In the genomic region with DNA sequence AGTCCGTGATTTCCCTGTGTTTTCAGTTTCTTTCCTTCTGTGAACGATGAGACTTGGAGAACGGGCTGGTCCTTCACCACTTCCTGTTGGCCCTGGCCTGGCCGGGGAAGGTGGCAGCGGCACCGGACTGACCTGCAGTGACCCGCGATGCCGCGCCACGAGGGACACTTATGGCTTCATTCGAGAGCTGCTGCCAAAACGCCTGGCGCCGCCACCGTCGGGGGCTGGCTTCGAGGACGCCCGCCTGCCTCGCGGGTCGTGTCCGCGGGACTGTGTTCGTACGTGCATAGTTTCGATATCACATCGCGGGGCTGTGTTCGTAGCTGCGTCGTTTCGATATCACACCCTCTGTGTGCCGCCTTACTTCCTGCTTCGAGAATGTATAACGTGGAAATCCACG, we compare ENCODE assay signal across 32 cellular contexts.
"Had no signal": no experiment of that assay in that cellular context is flagged by ENCODE, and none has a peak within 500 bp of the region (broad histone marks: within the 10 kb centered on the region; RNA-seq: fewer than 3 reads in every experiment).

No MANE protein-coding gene starts in this region.

- H3K27ac ChIP-seq: epithelial cell of prostate, ovary, sigmoid colon, stomach, thyroid gland, upper lobe of left lung, vagina had no signal

- ATAC-seq: activated CD8-positive, alpha-beta T cell treated with anti-CD3 and anti-CD28 coated beads for 36 hours; activated naive CD8-positive, alpha-beta T cell treated with anti-CD3 and anti-CD28 coated beads, Interleukin-2, amount 50 U/mL, for 24 hours; activated T-cell treated with anti-CD3 and anti-CD28 coated beads, Interleukin-2, amount 50 U/mL, for 4 hours; activated T-helper 17 cell treated with anti-CD3 and anti-CD28 coated beads, Interleukin-2, amount 50 U/mL, for 72 hours; left cardiac atrium; left ventricle myocardium superior; stimulated activated naive B cell treated with anti-CD40 and anti-IgM and Interleukin-4, amounts not matched to agents 10 μg/mL and 1 μg/mL and 100 μg/mL, for 72 hours had no signal

- H3K4me3 ChIP-seq: esophagus squamous epithelium, ovary, sigmoid colon, stomach, thyroid gland, upper lobe of left lung, vagina had no signal

- H3K4me1 ChIP-seq: sigmoid colon, thyroid gland had no signal

- H3K9me3 Mint-ChIP-seq: activated B cell treated with CpG ODN at 0.5 μM for 24 hours; activated CD8-positive, alpha-beta T cell treated with anti-CD3 and anti-CD28 coated beads for 36 hours; activated naive CD4-positive, alpha-beta T cell treated with anti-CD3 and anti-CD28 coated beads, Interleukin-2, amount 50 U/mL, for 24 hours; activated T-cell treated with anti-CD3 and anti-CD28 coated beads, Interleukin-2, amount 50 U/mL, for 4 hours; activated T-helper 17 cell treated with anti-CD3 and anti-CD28 coated beads, Interleukin-2, amount 50 U/mL, for 72 hours; central memory CD8-positive, alpha-beta T cell; naive B cell had no signal

- H3K27ac Mint-ChIP-seq: activated CD8-positive, alpha-beta T cell treated with anti-CD3 and anti-CD28 coated beads for 36 hours; mesothelial cell of epicardium; naive B cell; stimulated activated naive B cell treated with anti-CD40 and anti-IgM and Interleukin-4, amounts not matched to agents 10 μg/mL and 1 μg/mL and 100 μg/mL, for 72 hours had no signal

- H3K9me3 ChIP-seq: esophagus squamous epithelium, ovary, sigmoid colon, stomach, thyroid gland, upper lobe of left lung, vagina had no signal

- H3K27me3 Mint-ChIP-seq: activated B cell treated with CpG ODN at 0.5 μM for 24 hours; activated CD8-positive, alpha-beta T cell treated with anti-CD3 and anti-CD28 coated beads for 36 hours; activated naive CD4-positive, alpha-beta T cell treated with anti-CD3 and anti-CD28 coated beads, Interleukin-2, amount 50 U/mL, for 24 hours; activated naive CD8-positive, alpha-beta T cell treated with anti-CD3 and anti-CD28 coated beads, Interleukin-2, amount 50 U/mL, for 24 hours; activated T-helper 17 cell treated with anti-CD3 and anti-CD28 coated beads, Interleukin-2, amount 50 U/mL, for 72 hours; central memory CD8-positive, alpha-beta T cell; naive B cell; progenitor cell of endocrine pancreas; stimulated activated naive B cell treated with anti-CD40 and anti-IgM and Interleukin-4, amounts not matched to agents 10 μg/mL and 1 μg/mL and 100 μg/mL, for 72 hours had no signal

- DNase-seq: activated B cell treated with CpG ODN at 0.5 μM for 24 hours; activated CD4-positive, alpha-beta T cell treated with anti-CD3 and anti-CD28 coated beads, Interleukin-2, amount 50 U/mL, for 1 hour; activated CD8-positive, alpha-beta T cell treated with anti-CD3 and anti-CD28 coated beads for 36 hours; activated gamma-delta T cell treated with Interleukin-2 at 50 U/mL for 16 hours; activated naive CD8-positive, alpha-beta T cell treated with anti-CD3 and anti-CD28 coated beads, Interleukin-2, amount 50 U/mL, for 24 hours; activated T-cell treated with anti-CD3 and anti-CD28 coated beads, Interleukin-2, amount 50 U/mL, for 4 hours; amygdala; effector CD4-positive, alpha-beta T cell; esophagus squamous epithelium; foreskin melanocyte; left cardiac atrium; left ventricle myocardium superior; naive B cell; nephron progenitor cell; sigmoid colon; small intestine; stimulated activated CD4-positive, alpha-beta T cell treated with anti-CD3 and anti-CD28 coated beads, Interleukin-15, amount 100 ng/mL, for 24 hours; stimulated activated CD4-positive, alpha-beta T cell treated with anti-CD3 and anti-CD28 coated beads, Interleukin-2, amount 100 ng/mL, for 24 hours; stimulated activated naive B cell treated with anti-CD40 and anti-IgM and Interleukin-4, amounts not matched to agents 10 μg/mL and 1 μg/mL and 100 μg/mL, for 72 hours; stomach; thyroid gland had no signal

- H3K4me3 Mint-ChIP-seq: activated B cell treated with CpG ODN at 0.5 μM for 24 hours; activated CD8-positive, alpha-beta T cell treated with anti-CD3 and anti-CD28 coated beads for 36 hours; activated naive CD4-positive, alpha-beta T cell treated with anti-CD3 and anti-CD28 coated beads, Interleukin-2, amount 50 U/mL, for 24 hours; activated naive CD8-positive, alpha-beta T cell treated with anti-CD3 and anti-CD28 coated beads, Interleukin-2, amount 50 U/mL, for 24 hours; activated T-cell treated with anti-CD3 and anti-CD28 coated beads, Interleukin-2, amount 50 U/mL, for 4 hours; activated T-helper 17 cell treated with anti-CD3 and anti-CD28 coated beads, Interleukin-2, amount 50 U/mL, for 72 hours; central memory CD8-positive, alpha-beta T cell; mesothelial cell of epicardium; naive B cell; nephron progenitor cell; stimulated activated naive B cell treated with anti-CD40 and anti-IgM and Interleukin-4, amounts not matched to agents 10 μg/mL and 1 μg/mL and 100 μg/mL, for 72 hours had no signal

- H3K4me1 Mint-ChIP-seq: activated B cell treated with CpG ODN at 0.5 μM for 24 hours had no signal

- FAIRE-seq: colon, islet of Langerhans, small intestine had no signal

- H3K36me3 ChIP-seq: ovary had no signal

- H3K27me3 ChIP-seq: esophagus squamous epithelium, ovary, sigmoid colon, stomach, thyroid gland, upper lobe of left lung, vagina had no signal
